ENCODE assay signal across 8 cellular contexts in genomic region chr10:87084291-87084782, GRCh38. TPM values are rescaled to one million over a fixed set of nuclear protein-coding genes. Genes with fewer than 3 reads are reported as not detected.
DNase-seq lines count a peak whose midpoint lies in the region; ATAC-seq and TF ChIP-seq lines count a peak whose summit lies in the region.
"Not testable (repeated sequence)": the region's sequence is repeated elsewhere in the genome, so short reads cannot be mapped to it uniquely, and the experiment has no call there.

No MANE protein-coding gene starts in this region.

- peaks cover 31% of the 10 kb centered on the region for H3K4me1 ChIP-seq in Loucy (ENCODE audit: insufficient read depth, low read length, poor library complexity, severe bottlenecking)
- H3K4me1 ChIP-seq in hepatocyte (ENCODE audit: insufficient read depth) = peaks cover 15% of the 10 kb centered on the region
- not testable (repeated sequence) for H3K4me1 ChIP-seq in rectal smooth muscle tissue (ENCODE audit: control insufficient read depth, insufficient read depth, low read length)

- TF ChIP-seq CTCF in Loucy (conservative IDR thresholded peaks at IDR 0.05; ENCODE audit: low read length); coronary artery (IDR thresholded peaks at IDR 0.05); hepatocyte (IDR thresholded peaks at IDR 0.05; ENCODE audit: poor library complexity): not testable (repeated sequence)

- H3F3A ChIP-seq in Loucy (ENCODE audit: low read depth) = not testable (repeated sequence)

- H3K27me3 ChIP-seq in Loucy (ENCODE audit: insufficient read depth, low read length, poor library complexity, severe bottlenecking); hepatocyte; rectal smooth muscle tissue (ENCODE audit: control insufficient read depth, insufficient read depth, low read length): not testable (repeated sequence)

- peaks cover 66% of the 10 kb centered on the region for H3K4me1 Mint-ChIP-seq in activated T-cell treated with anti-CD3 and anti-CD28 coated beads, Interleukin-2, amount 50 U/mL, for 4 hours (ENCODE audit: low read depth)

- DNase-seq in A172 (ENCODE audit: low spot score) = peak; percentile 74
- not testable (repeated sequence) for DNase-seq in activated T-cell treated with anti-CD3 and anti-CD28 coated beads, Interleukin-2, amount 50 U/mL, for 4 hours; coronary artery (ENCODE audit: low spot score); hepatocyte (ENCODE audit: low spot score)

- H3K27me3 Mint-ChIP-seq in activated T-cell treated with anti-CD3 and anti-CD28 coated beads, Interleukin-2, amount 50 U/mL, for 4 hours (ENCODE audit: low read depth) = not testable (repeated sequence)

- peaks cover 26% of the 10 kb centered on the region for H3K36me3 Mint-ChIP-seq in activated T-cell treated with anti-CD3 and anti-CD28 coated beads, Interleukin-2, amount 50 U/mL, for 4 hours (ENCODE audit: insufficient read depth)

- H2AFZ ChIP-seq in Loucy (ENCODE audit: low read length); hepatocyte: not testable (repeated sequence)

- peaks cover 65% of the 10 kb centered on the region for H3K79me2 ChIP-seq in Loucy (ENCODE audit: insufficient read depth, low read length)
- peaks cover 67% of the 10 kb centered on the region for H3K79me2 ChIP-seq in hepatocyte

- H3K27ac ChIP-seq in coronary artery (peak overlapping the region; percentile 76 to 82), hepatocyte (peak overlapping the region; percentile 60), rectal smooth muscle tissue (ENCODE audit: low read depth, low read length) (peak overlapping the region; percentile 43)

- H3K9me2 ChIP-seq in Loucy (replicated peaks; ENCODE audit: low read depth, low read length); hepatocyte (replicated peaks; ENCODE audit: insufficient read depth): not testable (repeated sequence)

- H3K9me3 ChIP-seq in Loucy (ENCODE audit: insufficient read depth, low read depth, low read length); hepatocyte (ENCODE audit: low read depth): not testable (repeated sequence)

- not testable (repeated sequence) for H3K9ac ChIP-seq in Loucy (ENCODE audit: low read depth, low read length, poor library complexity, severe bottlenecking); rectal smooth muscle tissue (ENCODE audit: low read length)

- H3K9me3 Mint-ChIP-seq in activated T-cell treated with anti-CD3 and anti-CD28 coated beads, Interleukin-2, amount 50 U/mL, for 4 hours = not testable (repeated sequence)

- H3K36me3 ChIP-seq in Loucy (ENCODE audit: insufficient read depth, low read length); hepatocyte (replicated peaks; ENCODE audit: insufficient read depth, low read depth); rectal smooth muscle tissue (ENCODE audit: control insufficient read depth, insufficient read depth, low read length): not testable (repeated sequence)

- ATAC-seq in GM18517 (IDR thresholded peaks at IDR 0.05; ENCODE audit: unreplicated experiment) (peak; percentile 71), HG02798 (IDR thresholded peaks at IDR 0.05; ENCODE audit: poor library complexity, unreplicated experiment) (peak; percentile 79)
- ATAC-seq in activated T-cell treated with anti-CD3 and anti-CD28 coated beads, Interleukin-2, amount 50 U/mL, for 4 hours = peak; percentile 76 to 90

- peak overlapping the region; percentile 58 for H3K4me3 Mint-ChIP-seq in activated T-cell treated with anti-CD3 and anti-CD28 coated beads, Interleukin-2, amount 50 U/mL, for 4 hours

- H3K4me3 ChIP-seq in Loucy (ENCODE audit: low read length, poor library complexity, severe bottlenecking); hepatocyte; rectal smooth muscle tissue (ENCODE audit: low read length): not testable (repeated sequence)
- peak overlapping the region; percentile 32 for H3K4me3 ChIP-seq in coronary artery

- H3K4me2 ChIP-seq in Loucy (ENCODE audit: low read depth, low read length, poor library complexity, severe bottlenecking) (peak overlapping the region; percentile 40), hepatocyte (peak overlapping the region; percentile 5)

- H4K20me1 ChIP-seq in Loucy (ENCODE audit: insufficient read depth, low read length, poor library complexity, severe bottlenecking) (peaks cover 38% of the 10 kb centered on the region), hepatocyte (ENCODE audit: insufficient read depth, poor library complexity, severe bottlenecking) (peaks cover 19% of the 10 kb centered on the region)

RNA-seq across cellular contexts. Expression of gene GLUD1, which starts 10.3 kb away (rescaled TPM):
- total RNA-seq in A172 (2014; rRNA removed; shearing (Covaris generic)) = 188 and 202 TPM in 2 replicates
- total RNA-seq in activated T-cell treated with anti-CD3 and anti-CD28 coated beads, Interleukin-2, amount 50 U/mL, for 4 hours = 100 to 1,000 TPM; 100 to 111 (median 102) TPM
- 695 and 698 TPM in 2 replicates for total RNA-seq in hepatocyte
- 100 and 178 TPM in 2 replicates for polyA plus RNA-seq in hepatocyte

RNA-seq across cellular contexts. Expression of gene SHLD2, which starts 10.7 kb away (rescaled TPM):
- 46.7 and 58.8 TPM in 2 replicates for total RNA-seq in A172 (2014; rRNA removed; shearing (Covaris generic))
- total RNA-seq in activated T-cell treated with anti-CD3 and anti-CD28 coated beads, Interleukin-2, amount 50 U/mL, for 4 hours = 10 to 100 TPM; 30.5 to 33.6 (median 31.6) TPM
- 43.3 and 44.5 TPM in 2 replicates for total RNA-seq in hepatocyte
- polyA plus RNA-seq in hepatocyte = 21.5 and 22.9 TPM in 2 replicates
